In genomic region chr15:42465520-42466259, GRCh38 we compare ENCODE assay signal across 16 cellular contexts.
"Had no signal": no experiment of that assay in that cellular context is flagged by ENCODE, and none has a peak within 500 bp of the region (broad histone marks: within the 10 kb centered on the region; RNA-seq: fewer than 3 reads in every experiment).

No MANE protein-coding gene starts in this region.

- H3K9me3 ChIP-seq: gastrocnemius medialis, ovary, right atrium auricular region, sigmoid colon, thyroid gland, upper lobe of left lung, vagina had no signal

- H3K36me3 ChIP-seq: ovary had no signal

- H3K4me3 ChIP-seq: coronary artery, dorsolateral prefrontal cortex, gastrocnemius medialis, ovary, right atrium auricular region, sigmoid colon, skin epidermis, thyroid gland, upper lobe of left lung, vagina had no signal

- H3K27me3 ChIP-seq: dorsolateral prefrontal cortex, gastrocnemius medialis, ovary, right atrium auricular region, sigmoid colon, thyroid gland, upper lobe of left lung, vagina had no signal

- H3K27ac ChIP-seq: coronary artery, dorsolateral prefrontal cortex, ovary, right atrium auricular region, thyroid gland, upper lobe of left lung, vagina had no signal

- DNase-seq: dorsolateral prefrontal cortex; effector CD8-positive, alpha-beta T cell; gastrocnemius medialis; kidney; left cardiac atrium; natural killer cell; ovary; sigmoid colon; stimulated activated naive CD4-positive, alpha-beta T cell treated with Interleukin-2 at 50 U/mL for 16 hours; thyroid gland; upper lobe of left lung had no signal

- ATAC-seq: esophagus mucosa, natural killer cell had no signal

- H3K4me1 ChIP-seq: thyroid gland had no signal
